20 cellular contexts compared by ENCODE assay signal in the genomic region with DNA sequence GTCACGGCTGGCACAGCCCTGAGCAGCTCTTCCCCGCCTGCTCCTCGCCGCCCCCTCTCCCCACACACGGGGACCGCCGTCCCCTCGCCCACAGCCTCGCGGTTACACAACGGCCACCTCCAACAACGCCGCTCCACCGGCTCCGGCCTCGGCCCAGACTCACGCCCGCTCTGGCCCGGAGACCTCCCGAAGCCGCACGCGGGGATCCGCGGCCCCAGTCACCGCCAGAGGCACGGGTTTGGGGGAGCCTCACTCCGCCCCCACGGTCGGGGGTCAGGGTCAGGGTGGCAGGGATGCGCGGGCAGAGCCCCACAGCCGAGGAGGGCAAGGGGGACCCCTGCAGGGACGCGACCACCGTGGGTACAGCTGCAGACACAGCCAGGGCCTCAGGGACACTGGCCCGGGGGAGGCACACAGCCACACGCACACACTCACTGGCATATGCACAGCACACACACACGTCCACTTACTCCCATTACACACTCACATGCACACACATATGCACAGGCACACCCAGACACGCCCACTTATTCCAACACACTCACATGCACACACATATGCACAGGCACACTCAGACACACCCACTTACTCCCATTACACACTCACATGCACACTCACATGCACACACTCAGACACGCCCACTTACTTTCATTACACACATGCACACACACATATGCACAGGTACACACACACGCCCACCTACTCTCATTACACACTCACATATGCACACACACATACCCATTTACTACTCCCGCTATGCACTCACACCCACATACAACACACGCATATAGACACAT. TPM values are rescaled to one million over a fixed set of nuclear protein-coding genes. Genes with fewer than 3 reads are reported as not detected.
DNase-seq lines count a peak whose midpoint lies in the region; ATAC-seq and TF ChIP-seq lines count a peak whose summit lies in the region.
"Had no signal": no experiment of that assay in that cellular context is flagged by ENCODE, and none has a peak within 500 bp of the region (broad histone marks: within the 10 kb centered on the region; RNA-seq: fewer than 3 reads in every experiment).

No MANE protein-coding gene starts in this region.

- H4K20me1 ChIP-seq in Loucy (ENCODE audit: insufficient read depth, low read length, poor library complexity, severe bottlenecking) = no peaks in the 10 kb centered on the region

- H2AFZ ChIP-seq in Loucy (ENCODE audit: low read length) (no peak overlapping the region), neuron (ENCODE audit: low read depth, low read length) (no peak overlapping the region)

- H3K27me3 Mint-ChIP-seq in endothelial cell (ENCODE audit: unreplicated experiment) = peaks cover 20% of the 10 kb centered on the region
- H3K27me3 Mint-ChIP-seq in T-cell = peaks cover 30 to 53% of the 10 kb centered on the region in 2 donors

- H3K9me3 ChIP-seq in Loucy (ENCODE audit: insufficient read depth, low read depth, low read length) (no peaks in the 10 kb centered on the region), neuron (ENCODE audit: low read length) (no peaks in the 10 kb centered on the region)
- H3K9me3 ChIP-seq: SJSA1 had no signal

- H3K36me3 ChIP-seq in Loucy (ENCODE audit: insufficient read depth, low read length) = no peaks in the 10 kb centered on the region
- H3K36me3 ChIP-seq in neuron (ENCODE audit: insufficient read depth, low read length) = peaks cover 28% of the 10 kb centered on the region
- H3K36me3 ChIP-seq: SJSA1 had no signal

- no peak overlapping the region for H3K9ac ChIP-seq in Loucy (ENCODE audit: low read depth, low read length, poor library complexity, severe bottlenecking)

- TF ChIP-seq CTCF in Loucy (conservative IDR thresholded peaks at IDR 0.05; ENCODE audit: low read length) = no peak
- TF ChIP-seq CTCF in endothelial cell (IDR thresholded peaks at IDR 0.05; ENCODE audit: unreplicated experiment) = no peak

- H3F3A ChIP-seq in Loucy (ENCODE audit: low read depth) = no peaks in the 10 kb centered on the region

- H3K36me3 Mint-ChIP-seq in endothelial cell (ENCODE audit: low read depth, unreplicated experiment) (peaks cover 17% of the 10 kb centered on the region), T-cell (no peaks in the 10 kb centered on the region)

- H3K4me3 Mint-ChIP-seq in endothelial cell (ENCODE audit: unreplicated experiment) = peak overlapping the region; percentile 9
- no peak overlapping the region for H3K4me3 Mint-ChIP-seq in T-cell
- H3K4me3 Mint-ChIP-seq: central memory CD8-positive, alpha-beta T cell had no signal

- peak overlapping the region; percentile 47 for H3K4me2 ChIP-seq in Loucy (ENCODE audit: low read depth, low read length, poor library complexity, severe bottlenecking)

- ATAC-seq in GM19455 (IDR thresholded peaks at IDR 0.05; ENCODE audit: unreplicated experiment) = no peak
- no peak for ATAC-seq in T-cell (replicated peaks in 1 of 4)

- H3K27ac Mint-ChIP-seq in endothelial cell (ENCODE audit: unreplicated experiment) (peak overlapping the region; percentile 0), T-cell (peak overlapping the region in 1 of 2 donors; percentile 8)
- H3K27ac Mint-ChIP-seq: activated naive CD4-positive, alpha-beta T cell treated with anti-CD3 and anti-CD28 coated beads, Interleukin-2, amount 50 U/mL, for 24 hours; stimulated activated effector memory CD8-positive, alpha-beta T cell treated with anti-CD3 and anti-CD28 coated beads, Interleukin-12 subunit alpha, Interleukin-12 subunit beta, amount 100 ng/mL, for 72 hours had no signal

- H3K27me3 ChIP-seq in Loucy (ENCODE audit: insufficient read depth, low read length, poor library complexity, severe bottlenecking) (no peaks in the 10 kb centered on the region), neuron (ENCODE audit: insufficient read depth, low read length) (no peaks in the 10 kb centered on the region)

- CTCF ChIA-PET in T-cell (lab: Charles Lee) = interaction anchor here in 1 of 2 donors (0.5 to 0.7 kb wide), 2 partner anchors 32 to 89 kb away, joined by 3 to 6 read pairs; a partner anchor contains a TSS

- H3K4me1 Mint-ChIP-seq in endothelial cell (ENCODE audit: unreplicated experiment) (peaks cover 22% of the 10 kb centered on the region), T-cell (peaks cover 16 to 18% (median 18%) of the 10 kb centered on the region in 3 donors)

- no peak overlapping the region for H3K4me3 ChIP-seq in Loucy (ENCODE audit: low read length, poor library complexity, severe bottlenecking)
- peak overlapping the region; percentile 73 for H3K4me3 ChIP-seq in neuron (ENCODE audit: low read length)
- H3K4me3 ChIP-seq: SJSA1 had no signal

- H3K79me2 ChIP-seq in Loucy (ENCODE audit: insufficient read depth, low read length) = no peaks in the 10 kb centered on the region

- H3K4me1 ChIP-seq in Loucy (ENCODE audit: insufficient read depth, low read length, poor library complexity, severe bottlenecking) (peaks cover 15% of the 10 kb centered on the region), neuron (ENCODE audit: insufficient read depth, low read length) (peaks cover 52% of the 10 kb centered on the region)
- H3K4me1 ChIP-seq: SJSA1 had no signal

- DNase-seq in D341Med (ENCODE audit: low spot score) (peak; percentile 39), endothelial cell (ENCODE audit: low spot score) (no peak), T-cell (no peak), KG1 (lab: John Stamatoyannopoulos, UW) (no peak)
- no peak for DNase-seq in stimulated activated CD8-positive, alpha-beta memory T cell treated with anti-CD3 and anti-CD28 coated beads, Interleukin-4, amount 100 ng/mL, for 48 hours
- DNase-seq: activated CD4-positive, alpha-beta T cell treated with anti-CD3 and anti-CD28 coated beads for 4 hours; COR-L47; foreskin melanocyte; Karpas-422; mammary epithelial cell; NCI-H1436 had no signal

- POLR2A ChIA-PET in T-cell (lab: Charles Lee) = no interaction called here

- H3K9me2 ChIP-seq in Loucy (replicated peaks; ENCODE audit: low read depth, low read length) = no peaks in the 10 kb centered on the region

- peaks cover 11% of the 10 kb centered on the region for H3K9me3 Mint-ChIP-seq in endothelial cell (ENCODE audit: unreplicated experiment)
- H3K9me3 Mint-ChIP-seq in T-cell = peaks cover 0 to 6% (median 0%) of the 10 kb centered on the region in 3 donors

RNA-seq across cellular contexts. Expression of a gene that starts 1.6 kb away (rescaled TPM):
- total RNA-seq in endothelial cell (ENCODE audit: unreplicated experiment) (10.4 TPM), T-cell (under 1 TPM in 2 of 5 donors, not detected in 3; 0.26 to 0.41 TPM)
- total RNA-seq: SJSA1 had no signal

RNA-seq across cellular contexts. Expression of a gene that starts 32.1 kb away (rescaled TPM):
- total RNA-seq in endothelial cell (ENCODE audit: unreplicated experiment) (162 TPM), T-cell (100 to 1,000 TPM; 506 to 622 (median 618) TPM)

RNA-seq across cellular contexts. Expression of a gene that starts 46.7 kb away (rescaled TPM):
- total RNA-seq in endothelial cell (ENCODE audit: unreplicated experiment) = 3.4 TPM
- total RNA-seq in T-cell = 1 to 10 TPM; 2.2 to 7.9 (median 7.5) TPM

RNA-seq across cellular contexts. Expression of a gene that starts 52.2 kb away (rescaled TPM):
- 2.1 TPM for total RNA-seq in endothelial cell (ENCODE audit: unreplicated experiment)
- total RNA-seq in T-cell = 10 to 100 TPM; 40.2 to 66.0 (median 59.7) TPM
- total RNA-seq: G401, mammary epithelial cell, SJSA1 had no signal

RNA-seq across cellular contexts. Expression of a gene that starts 56.2 kb away (rescaled TPM):
- total RNA-seq in endothelial cell (ENCODE audit: unreplicated experiment) = 21.4 TPM
- under 1 TPM in 1 of 5 donors, not detected in 4; 0.43 TPM for total RNA-seq in T-cell
- total RNA-seq: OCI-LY7 had no signal
